Comparison of ENCODE assay signal across 9 cellular contexts in genomic region chr7:77940647-77941046, GRCh38.
DNase-seq lines count a peak whose midpoint lies in the region; ATAC-seq and TF ChIP-seq lines count a peak whose summit lies in the region.
"Had no signal": no experiment of that assay in that cellular context is flagged by ENCODE, and none has a peak within 500 bp of the region (broad histone marks: within the 10 kb centered on the region; RNA-seq: fewer than 3 reads in every experiment).

No MANE protein-coding gene starts in this region.

- no peak overlapping the region for H3K9ac ChIP-seq in MM.1S (ENCODE audit: low read length)

- TF ChIP-seq CTCF in 22Rv1 (IDR thresholded peaks at IDR 0.05), result peak; percentile 79
- peak; percentile 51 for TF ChIP-seq CTCF in MM.1S (IDR thresholded peaks at IDR 0.05; ENCODE audit: low read length)
- TF ChIP-seq CTCF in WERI-Rb-1 (IDR thresholded peaks at IDR 0.05; ENCODE audit: low read depth, low read length), result 0 out of 2 replicates have a peak, but pooled peaks have one; percentile 23
- peak; percentile 54 to 68 for TF ChIP-seq CTCF in tibial artery (IDR thresholded peaks at IDR 0.05)

- H3F3A ChIP-seq in MM.1S (ENCODE audit: insufficient read depth, low read length), result no peaks in the 10 kb centered on the region

- no peaks in the 10 kb centered on the region for H4K20me1 ChIP-seq in MM.1S (ENCODE audit: insufficient read depth, low read length)

- intact Hi-C loops in tibial artery (cut with DNase I; ENCODE audit: low total_unique reads), result no loop called here

- H3K27me3 ChIP-seq in MM.1S (replicated peaks; ENCODE audit: insufficient read depth, low read length), result no peaks in the 10 kb centered on the region
- H3K27me3 ChIP-seq in WERI-Rb-1 (ENCODE audit: insufficient read depth, low read depth, severe bottlenecking), result no peaks in the 10 kb centered on the region
- no peaks in the 10 kb centered on the region for H3K27me3 ChIP-seq in tibial artery

- no peak overlapping the region for H3K4me2 ChIP-seq in MM.1S (ENCODE audit: low read depth, low read length)

- H3K79me2 ChIP-seq in MM.1S (ENCODE audit: low read length), result no peaks in the 10 kb centered on the region

- H3K4me3 ChIP-seq in MM.1S (ENCODE audit: low read length), result no peak overlapping the region
- H3K4me3 ChIP-seq in WERI-Rb-1 (ENCODE audit: low read depth, low read length), result no peak overlapping the region
- no peak overlapping the region for H3K4me3 ChIP-seq in tibial artery

- H3K4me1 ChIP-seq in MM.1S (ENCODE audit: low read length) (peaks cover 1% of the 10 kb centered on the region; the same call in 1 of the 2 replicates), tibial artery (no peaks in the 10 kb centered on the region)

- DNase-seq in ELF-1 (ENCODE audit: low read depth, low spot score) (peak; percentile 19), MM.1S (peak; percentile 24), WERI-Rb-1 (no peak), hepatic stellate cell (ENCODE audit: low spot score) (peak; percentile 44), tibial artery (no peak)

- H3K9me3 ChIP-seq in MM.1S (replicated peaks; ENCODE audit: insufficient read depth, low read length) (no peaks in the 10 kb centered on the region), WERI-Rb-1 (ENCODE audit: severe bottlenecking) (no peaks in the 10 kb centered on the region), tibial artery (no peaks in the 10 kb centered on the region)

- H3K36me3 ChIP-seq in MM.1S (replicated peaks; ENCODE audit: insufficient read depth, low read length) (no peaks in the 10 kb centered on the region; the same call in 1 of the 2 replicates), WERI-Rb-1 (peaks cover 11% of the 10 kb centered on the region), tibial artery (peaks cover 0 to 14% (median 0%) of the 10 kb centered on the region in 3 donors)

- no peak overlapping the region for H2AFZ ChIP-seq in MM.1S (ENCODE audit: low read length)

- no peaks in the 10 kb centered on the region for H3K9me2 ChIP-seq in MM.1S (replicated peaks; ENCODE audit: insufficient read depth, low read length)

- H3K27ac ChIP-seq in 22Rv1 (no peak overlapping the region), MM.1S (ENCODE audit: low read length) (no peak overlapping the region), WERI-Rb-1 (no peak overlapping the region), tibial artery (no peak overlapping the region)
- H3K27ac ChIP-seq: HL-60 had no signal

- ATAC-seq in HG03565 (IDR thresholded peaks at IDR 0.05; ENCODE audit: unreplicated experiment) (no peak), GM18520 (IDR thresholded peaks at IDR 0.05; ENCODE audit: unreplicated experiment) (no peak)

Comparison
In these comparisons a context has a peak if more than half of its experiments do, and no peak if none do; other contexts are left out.
1. CTCF ChIP-seq: peak in every context shown above with its lines; median percentile 79 in 22Rv1; 61 in tibial artery; 51 in MM.1S; 23 in WERI-Rb-1.
2. DNase-seq: peak in ELF-1 (single experiment), MM.1S (single experiment) and hepatic stellate cell (single experiment); none in WERI-Rb-1 (single experiment) and tibial artery (0 of 2).